20 cellular contexts compared by ENCODE assay signal in genomic region chr12:1773937-1774655, GRCh38. TPM values are rescaled to one million over a fixed set of nuclear protein-coding genes. Genes with fewer than 3 reads are reported as not detected.
DNase-seq lines count a peak whose midpoint lies in the region; ATAC-seq and TF ChIP-seq lines count a peak whose summit lies in the region.
"Had no signal": no experiment of that assay in that cellular context is flagged by ENCODE, and none has a peak within 500 bp of the region (broad histone marks: within the 10 kb centered on the region; RNA-seq: fewer than 3 reads in every experiment).

No MANE protein-coding gene starts in this region.

- no peak overlapping the region for H3K4me3 Mint-ChIP-seq in activated T-cell treated with anti-CD3 and anti-CD28 coated beads, Interleukin-2, amount 50 U/mL, for 72 hours
- H3K4me3 Mint-ChIP-seq: activated CD8-positive, alpha-beta T cell treated with anti-CD3 and anti-CD28 coated beads, Interleukin-2, amount 10 ng/mL, durations not matched to agents 7 days and 5 days; activated naive CD4-positive, alpha-beta T cell treated with anti-CD3 and anti-CD28 coated beads, Interleukin-2, amount 50 U/mL, for 24 hours had no signal

- H3K36me3 ChIP-seq in subcutaneous abdominal adipose tissue (ENCODE audit: control insufficient read depth in 5 of 5, insufficient read depth in 5 of 5, low read length in 5 of 5), result peaks cover 9 to 13% (median 11%) of the 10 kb centered on the region in 5 donors
- H3K36me3 ChIP-seq: thoracic aorta had no signal

- no peaks in the 10 kb centered on the region for H3K27me3 ChIP-seq in subcutaneous abdominal adipose tissue (ENCODE audit: control insufficient read depth in 5 of 5, insufficient read depth in 4 of 5, low read length in 5 of 5)
- H3K27me3 ChIP-seq: gastroesophageal sphincter had no signal

- no peaks in the 10 kb centered on the region for H3K27me3 Mint-ChIP-seq in activated T-cell treated with anti-CD3 and anti-CD28 coated beads, Interleukin-2, amount 50 U/mL, for 72 hours (ENCODE audit: low read depth)
- H3K27me3 Mint-ChIP-seq: activated naive CD4-positive, alpha-beta T cell treated with anti-CD3 and anti-CD28 coated beads, Interleukin-2, amount 50 U/mL, for 24 hours had no signal

- peak overlapping the region; percentile 56 for H3K27ac ChIP-seq in subcutaneous abdominal adipose tissue (ENCODE audit: low read depth, low read length)
- H3K27ac ChIP-seq: coronary artery, gastroesophageal sphincter, lower lobe of right lung, thoracic aorta had no signal

- no peaks in the 10 kb centered on the region for H3K9me3 Mint-ChIP-seq in activated T-cell treated with anti-CD3 and anti-CD28 coated beads, Interleukin-2, amount 50 U/mL, for 72 hours
- H3K9me3 Mint-ChIP-seq: activated naive CD4-positive, alpha-beta T cell treated with anti-CD3 and anti-CD28 coated beads, Interleukin-2, amount 50 U/mL, for 24 hours had no signal

- H3K9ac ChIP-seq in subcutaneous abdominal adipose tissue (ENCODE audit: low read length in 5 of 5), result peak overlapping the region in 1 of 5 donors; percentile 63

- in situ Hi-C loops in astrocyte of the spinal cord (cut with HindIII; ENCODE audit: low sequenced_read_pairs), result no loop called here

- H3K9me3 ChIP-seq in subcutaneous abdominal adipose tissue (ENCODE audit: control insufficient read depth in 5 of 5, low read length in 5 of 5), result no peaks in the 10 kb centered on the region
- H3K9me3 ChIP-seq: gastroesophageal sphincter, HAP-1, lower lobe of right lung, thoracic aorta had no signal

- peaks cover 0 to 54% (median 38%) of the 10 kb centered on the region in 5 donors for H3K4me1 ChIP-seq in subcutaneous abdominal adipose tissue (ENCODE audit: control insufficient read depth in 5 of 5, insufficient read depth in 5 of 5, low read length in 5 of 5)

- H3K4me1 Mint-ChIP-seq in activated T-cell treated with anti-CD3 and anti-CD28 coated beads, Interleukin-2, amount 50 U/mL, for 72 hours (ENCODE audit: low read depth), result no peaks in the 10 kb centered on the region

- no peak for TF ChIP-seq CTCF in astrocyte of the spinal cord (IDR thresholded peaks at IDR 0.05; ENCODE audit: low read depth, low read length)

- DNase-seq in NCI-H510A treated with DMSO at 0.1 percent for 48 hours (lab: John Stamatoyannopoulos, UW) (peak; percentile 5), NCI-H510A (lab: John Stamatoyannopoulos, UW) (no peak), astrocyte of the spinal cord (ENCODE audit: low read depth, low spot score) (peak; percentile 15), left kidney (ENCODE audit: low read depth, low spot score) (peak; percentile 68)
- no peak for DNase-seq in activated T-cell treated with anti-CD3 and anti-CD28 coated beads, Interleukin-2, amount 50 U/mL, for 72 hours
- DNase-seq: activated CD8-positive, alpha-beta T cell treated with anti-CD3 and anti-CD28 coated beads, Interleukin-2, amount 10 ng/mL, durations not matched to agents 7 days and 5 days; DMS 273 treated with DMSO at 0.1 percent for 48 hours; lower lobe of right lung; NCI-H1694 treated with DMSO at 0.1 percent for 48 hours had no signal

- H3K27ac Mint-ChIP-seq in activated T-cell treated with anti-CD3 and anti-CD28 coated beads, Interleukin-2, amount 50 U/mL, for 72 hours, result no peak overlapping the region
- H3K27ac Mint-ChIP-seq: activated CD8-positive, alpha-beta T cell treated with anti-CD3 and anti-CD28 coated beads, Interleukin-2, amount 10 ng/mL, durations not matched to agents 7 days and 5 days; activated naive CD4-positive, alpha-beta T cell treated with anti-CD3 and anti-CD28 coated beads, Interleukin-2, amount 50 U/mL, for 24 hours had no signal

- ATAC-seq in HG02610 (IDR thresholded peaks at IDR 0.05; ENCODE audit: unreplicated experiment) (no peak), HG02938 (IDR thresholded peaks at IDR 0.05; ENCODE audit: unreplicated experiment) (no peak)
- no peak for ATAC-seq in activated T-cell treated with anti-CD3 and anti-CD28 coated beads, Interleukin-2, amount 50 U/mL, for 72 hours (replicated peaks in 1 of 2)
- ATAC-seq: activated CD8-positive, alpha-beta T cell treated with anti-CD3 and anti-CD28 coated beads, Interleukin-2, amount 10 ng/mL, durations not matched to agents 7 days and 5 days; gastroesophageal sphincter; lower lobe of right lung had no signal

- H3K4me3 ChIP-seq in astrocyte of the spinal cord (ENCODE audit: low read depth, low read length) (no peak overlapping the region), subcutaneous abdominal adipose tissue (ENCODE audit: low read depth in 1 of 5, low read length in 5 of 5) (no peak overlapping the region)
- H3K4me3 ChIP-seq: coronary artery, gastroesophageal sphincter, HAP-1, lower lobe of right lung, thoracic aorta had no signal

- peaks cover 0 to 1% of the 10 kb centered on the region in 2 donors for H3K36me3 Mint-ChIP-seq in activated T-cell treated with anti-CD3 and anti-CD28 coated beads, Interleukin-2, amount 50 U/mL, for 72 hours (ENCODE audit: insufficient read depth in 2 of 2)

RNA-seq across cellular contexts. Expression of gene LRTM2, which starts 46.3 kb away (rescaled TPM):
- total RNA-seq in activated T-cell treated with anti-CD3 and anti-CD28 coated beads, Interleukin-2, amount 50 U/mL, for 72 hours, result under 1 TPM in 1 of 2 donors, not detected in 1; 0.14 TPM
- total RNA-seq: A172; activated CD8-positive, alpha-beta T cell treated with anti-CD3 and anti-CD28 coated beads, Interleukin-2, amount 10 ng/mL, durations not matched to agents 7 days and 5 days; gastroesophageal sphincter; lower lobe of right lung; posterior vena cava; T-helper 1 cell treated with Interleukin-12 subunit alpha and Interleukin-12 subunit beta and Interleukin-4 antibody, amounts not matched to agents 30 ng/mL and 1 ng/mL, for 36 hours; thoracic aorta had no signal

Comparison
In these comparisons a context has a peak if more than half of its experiments do, and no peak if none do; other contexts are left out.
1. DNase-seq: peak in NCI-H510A treated with DMSO at 0.1 percent for 48 hours (single experiment), astrocyte of the spinal cord (single experiment) and left kidney (single experiment); none in NCI-H510A (single experiment) and activated T-cell treated with anti-CD3 and anti-CD28 coated beads, Interleukin-2, amount 50 U/mL, for 72 hours (0 of 2).